33 cellular contexts compared by ENCODE assay signal in genomic region chr2:193868132-193868531, GRCh38.
"Had no signal": no experiment of that assay in that cellular context is flagged by ENCODE, and none has a peak within 500 bp of the region (broad histone marks: within the 10 kb centered on the region; RNA-seq: fewer than 3 reads in every experiment).

No MANE protein-coding gene starts in this region.

- H3K27ac ChIP-seq: VCaP, WERI-Rb-1 had no signal

- H3K4me3 Mint-ChIP-seq: activated B cell treated with CpG ODN at 0.5 μM for 24 hours; activated CD4-positive, alpha-beta memory T cell treated with anti-CD3 and anti-CD28 coated beads for 36 hours; activated CD4-positive, alpha-beta memory T cell treated with anti-CD3 and anti-CD28 coated beads, Interleukin-2, amount 10 ng/mL, durations not matched to agents 7 days and 5 days; activated CD4-positive, alpha-beta T cell treated with anti-CD3 and anti-CD28 coated beads for 36 hours; activated CD4-positive, alpha-beta T cell treated with anti-CD3 and anti-CD28 coated beads, Interleukin-2, amount 10 ng/mL, durations not matched to agents 24 days and 14 days; activated CD4-positive, alpha-beta T cell treated with anti-CD3 and anti-CD28 coated beads, Interleukin-2, amount 10 ng/mL, durations not matched to agents 7 days and 5 days; activated CD8-positive, alpha-beta memory T cell treated with anti-CD3 and anti-CD28 coated beads, Interleukin-2, amount 10 ng/mL, durations not matched to agents 7 days and 5 days; activated CD8-positive, alpha-beta T cell treated with anti-CD3 and anti-CD28 coated beads for 36 hours; activated CD8-positive, alpha-beta T cell treated with anti-CD3 and anti-CD28 coated beads, Interleukin-2, amount 10 ng/mL, durations not matched to agents 7 days and 5 days; T-cell; T-helper 1 cell treated with Interleukin-12 subunit alpha and Interleukin-12 subunit beta and Interleukin-4 antibody, amounts not matched to agents 30 μg/mL and 1 μg/mL, for 36 hours; T-helper 17 cell; T-helper 2 cell treated with Interferon-gamma antibody and Interleukin-4, amounts not matched to agents 5 μg/mL and 100 μg/mL, for 36 hours; WTC11 had no signal

- H3K36me3 ChIP-seq: WERI-Rb-1 had no signal

- DNase-seq: activated B cell treated with CpG ODN at 0.5 μM for 24 hours; activated CD4-positive, alpha-beta memory T cell treated with anti-CD3 and anti-CD28 coated beads for 36 hours; activated CD4-positive, alpha-beta memory T cell treated with anti-CD3 and anti-CD28 coated beads, Interleukin-2, amount 10 ng/mL, durations not matched to agents 7 days and 5 days; activated CD4-positive, alpha-beta T cell treated with anti-CD3 and anti-CD28 coated beads for 1 hour; activated CD4-positive, alpha-beta T cell treated with anti-CD3 and anti-CD28 coated beads for 36 hours; activated CD4-positive, alpha-beta T cell treated with anti-CD3 and anti-CD28 coated beads for 4 hours; activated CD4-positive, alpha-beta T cell treated with anti-CD3 and anti-CD28 coated beads for 48 hours; activated CD4-positive, alpha-beta T cell treated with anti-CD3 and anti-CD28 coated beads, Interleukin-2, amount 10 ng/mL, durations not matched to agents 24 days and 14 days; activated CD4-positive, alpha-beta T cell treated with anti-CD3 and anti-CD28 coated beads, Interleukin-2, amount 10 ng/mL, durations not matched to agents 7 days and 5 days; activated CD4-positive, alpha-beta T cell treated with anti-CD3 and anti-CD28 coated beads, Interleukin-2, amount 50 U/mL, for 1 hour; activated CD4-positive, alpha-beta T cell treated with anti-CD3 and anti-CD28 coated beads, Interleukin-2, amount 50 U/mL, for 4 hours; activated CD4-positive, alpha-beta T cell treated with anti-CD3 and anti-CD28 coated beads, Interleukin-2, amount 50 U/mL, for 48 hours; activated CD4-positive, CD25-positive, alpha-beta regulatory T cell; activated CD4-positive, CD25-positive, alpha-beta regulatory T cell treated with anti-CD3 and anti-CD28 coated beads, Interleukin-2, amount 50 U/mL, for 72 hours; activated CD8-positive, alpha-beta memory T cell treated with anti-CD3 and anti-CD28 coated beads for 24 hours; activated CD8-positive, alpha-beta memory T cell treated with anti-CD3 and anti-CD28 coated beads, Interleukin-2, amount 10 ng/mL, durations not matched to agents 7 days and 5 days; activated CD8-positive, alpha-beta memory T cell treated with anti-CD3 and anti-CD28 coated beads, Interleukin-2, amount 50 U/mL, for 4 hours; activated CD8-positive, alpha-beta memory T cell treated with anti-CD3 and anti-CD28 coated beads, Interleukin-2, amount 50 U/mL, for 48 hours; activated CD8-positive, alpha-beta T cell treated with anti-CD3 and anti-CD28 coated beads for 36 hours; activated CD8-positive, alpha-beta T cell treated with anti-CD3 and anti-CD28 coated beads, Interleukin-2, amount 10 ng/mL, durations not matched to agents 7 days and 5 days; activated T-cell treated with anti-CD3 and anti-CD28 coated beads for 4 hours; T-cell; T-helper 1 cell; T-helper 17 cell; T-helper 2 cell; T-helper 9 cell; T1000; WERI-Rb-1 had no signal

- H3K9me3 Mint-ChIP-seq: activated B cell treated with CpG ODN at 0.5 μM for 24 hours; activated CD4-positive, alpha-beta memory T cell treated with anti-CD3 and anti-CD28 coated beads, Interleukin-2, amount 10 ng/mL, durations not matched to agents 7 days and 5 days; activated CD4-positive, alpha-beta T cell treated with anti-CD3 and anti-CD28 coated beads, Interleukin-2, amount 10 ng/mL, durations not matched to agents 24 days and 14 days; activated CD4-positive, alpha-beta T cell treated with anti-CD3 and anti-CD28 coated beads, Interleukin-2, amount 10 ng/mL, durations not matched to agents 7 days and 5 days; T-helper 2 cell treated with Interferon-gamma antibody and Interleukin-4, amounts not matched to agents 5 μg/mL and 100 μg/mL, for 36 hours; WTC11 had no signal

- H3K27me3 Mint-ChIP-seq: activated B cell treated with CpG ODN at 0.5 μM for 24 hours; activated CD4-positive, alpha-beta memory T cell treated with anti-CD3 and anti-CD28 coated beads for 36 hours; activated CD4-positive, alpha-beta memory T cell treated with anti-CD3 and anti-CD28 coated beads, Interleukin-2, amount 10 ng/mL, durations not matched to agents 7 days and 5 days; activated CD4-positive, alpha-beta T cell treated with anti-CD3 and anti-CD28 coated beads for 36 hours; activated CD4-positive, alpha-beta T cell treated with anti-CD3 and anti-CD28 coated beads, Interleukin-2, amount 10 ng/mL, durations not matched to agents 24 days and 14 days; activated CD4-positive, alpha-beta T cell treated with anti-CD3 and anti-CD28 coated beads, Interleukin-2, amount 10 ng/mL, durations not matched to agents 7 days and 5 days; activated CD8-positive, alpha-beta memory T cell treated with anti-CD3 and anti-CD28 coated beads, Interleukin-2, amount 10 ng/mL, durations not matched to agents 7 days and 5 days; activated CD8-positive, alpha-beta T cell treated with anti-CD3 and anti-CD28 coated beads for 36 hours; T-cell; T-helper 17 cell had no signal

- H3K4me1 Mint-ChIP-seq: activated B cell treated with CpG ODN at 0.5 μM for 24 hours; activated CD4-positive, alpha-beta memory T cell treated with anti-CD3 and anti-CD28 coated beads, Interleukin-2, amount 10 ng/mL, durations not matched to agents 7 days and 5 days; activated CD4-positive, alpha-beta T cell treated with anti-CD3 and anti-CD28 coated beads for 36 hours; activated CD4-positive, alpha-beta T cell treated with anti-CD3 and anti-CD28 coated beads, Interleukin-2, amount 10 ng/mL, durations not matched to agents 24 days and 14 days; activated CD4-positive, alpha-beta T cell treated with anti-CD3 and anti-CD28 coated beads, Interleukin-2, amount 10 ng/mL, durations not matched to agents 7 days and 5 days; activated CD8-positive, alpha-beta memory T cell treated with anti-CD3 and anti-CD28 coated beads, Interleukin-2, amount 10 ng/mL, durations not matched to agents 7 days and 5 days; T-cell; T-helper 17 cell; WTC11 had no signal

- H3K36me3 Mint-ChIP-seq: activated CD4-positive, alpha-beta memory T cell treated with anti-CD3 and anti-CD28 coated beads for 36 hours; activated CD8-positive, alpha-beta memory T cell treated with anti-CD3 and anti-CD28 coated beads, Interleukin-2, amount 10 ng/mL, durations not matched to agents 7 days and 5 days; T-cell; WTC11 had no signal

- H3K27ac Mint-ChIP-seq: activated B cell treated with CpG ODN at 0.5 μM for 24 hours; activated CD4-positive, alpha-beta memory T cell treated with anti-CD3 and anti-CD28 coated beads for 36 hours; activated CD4-positive, alpha-beta memory T cell treated with anti-CD3 and anti-CD28 coated beads, Interleukin-2, amount 10 ng/mL, durations not matched to agents 7 days and 5 days; activated CD4-positive, alpha-beta T cell treated with anti-CD3 and anti-CD28 coated beads for 36 hours; activated CD4-positive, alpha-beta T cell treated with anti-CD3 and anti-CD28 coated beads, Interleukin-2, amount 10 ng/mL, durations not matched to agents 24 days and 14 days; activated CD4-positive, alpha-beta T cell treated with anti-CD3 and anti-CD28 coated beads, Interleukin-2, amount 10 ng/mL, durations not matched to agents 7 days and 5 days; activated CD8-positive, alpha-beta memory T cell treated with anti-CD3 and anti-CD28 coated beads, Interleukin-2, amount 10 ng/mL, durations not matched to agents 7 days and 5 days; activated CD8-positive, alpha-beta T cell treated with anti-CD3 and anti-CD28 coated beads for 36 hours; activated CD8-positive, alpha-beta T cell treated with anti-CD3 and anti-CD28 coated beads, Interleukin-2, amount 10 ng/mL, durations not matched to agents 7 days and 5 days; T-cell; T-helper 1 cell treated with Interleukin-12 subunit alpha and Interleukin-12 subunit beta and Interleukin-4 antibody, amounts not matched to agents 30 μg/mL and 1 μg/mL, for 36 hours; T-helper 17 cell; T-helper 2 cell treated with Interferon-gamma antibody and Interleukin-4, amounts not matched to agents 5 μg/mL and 100 μg/mL, for 36 hours; WTC11 had no signal

- ATAC-seq: activated CD4-positive, alpha-beta T cell treated with anti-CD3 and anti-CD28 coated beads for 36 hours; activated CD4-positive, CD25-positive, alpha-beta regulatory T cell treated with anti-CD3 and anti-CD28 coated beads, Interleukin-2, amount 50 U/mL, for 24 hours; activated CD8-positive, alpha-beta memory T cell treated with anti-CD3 and anti-CD28 coated beads, Interleukin-2, amount 10 ng/mL, durations not matched to agents 7 days and 5 days; activated CD8-positive, alpha-beta T cell treated with anti-CD3 and anti-CD28 coated beads for 36 hours; activated CD8-positive, alpha-beta T cell treated with anti-CD3 and anti-CD28 coated beads, Interleukin-2, amount 10 ng/mL, durations not matched to agents 7 days and 5 days; T-cell; T-helper 17 cell; WTC11 had no signal
